13 cellular contexts compared by ENCODE assay signal in the genomic region with DNA sequence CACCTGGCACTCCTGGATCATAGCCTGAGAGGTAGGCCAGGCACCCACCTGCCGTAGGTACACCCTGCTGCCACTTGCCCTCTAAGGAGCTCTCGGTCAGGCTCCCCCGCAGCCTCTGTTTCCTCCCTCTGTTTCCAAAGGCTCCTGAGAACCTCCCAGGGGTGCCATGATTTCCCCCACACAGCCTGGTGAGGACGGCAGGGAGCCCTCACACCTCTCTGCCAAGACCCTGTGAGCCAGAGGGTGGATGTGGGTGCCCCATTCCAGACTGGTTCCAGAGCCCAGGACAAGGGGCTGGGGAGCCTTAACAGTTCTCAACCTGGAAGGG. TPM values are rescaled to one million over a fixed set of nuclear protein-coding genes. Genes with fewer than 3 reads are reported as not detected.
DNase-seq lines count a peak whose midpoint lies in the region; ATAC-seq and TF ChIP-seq lines count a peak whose summit lies in the region.
"Had no signal": no experiment of that assay in that cellular context is flagged by ENCODE, and none has a peak within 500 bp of the region (broad histone marks: within the 10 kb centered on the region; RNA-seq: fewer than 3 reads in every experiment).

No MANE protein-coding gene starts in this region.

- H3K9me3 Mint-ChIP-seq in CD4-positive, CD25-positive, alpha-beta regulatory T cell, result no peaks in the 10 kb centered on the region
- no peaks in the 10 kb centered on the region for H3K9me3 Mint-ChIP-seq in activated T-helper 17 cell treated with anti-CD3 and anti-CD28 coated beads, Interleukin-2, amount 50 U/mL, for 72 hours
- H3K9me3 Mint-ChIP-seq in mesothelial cell of epicardium (no peaks in the 10 kb centered on the region), Calu3 (ENCODE audit: low read depth, unreplicated experiment) (no peaks in the 10 kb centered on the region)

- H4K20me1 ChIP-seq in BLaER1, result peaks cover 14% of the 10 kb centered on the region

- no peak for ATAC-seq in CD4-positive, CD25-positive, alpha-beta regulatory T cell (ENCODE audit: low read depth in 2 of 2)
- no peak for ATAC-seq in activated T-helper 17 cell treated with anti-CD3 and anti-CD28 coated beads, Interleukin-2, amount 50 U/mL, for 72 hours (replicated peaks)
- no peak for ATAC-seq in GM21717 (IDR thresholded peaks at IDR 0.05; ENCODE audit: unreplicated experiment)
- ATAC-seq in GM21381 (IDR thresholded peaks at IDR 0.05; ENCODE audit: unreplicated experiment), result no peak

- H3K9ac ChIP-seq in BLaER1, result no peak overlapping the region

- no peaks in the 10 kb centered on the region for H3K36me3 Mint-ChIP-seq in CD4-positive, CD25-positive, alpha-beta regulatory T cell
- no peaks in the 10 kb centered on the region for H3K36me3 Mint-ChIP-seq in activated T-helper 17 cell treated with anti-CD3 and anti-CD28 coated beads, Interleukin-2, amount 50 U/mL, for 72 hours (ENCODE audit: low read depth)
- H3K36me3 Mint-ChIP-seq in mesothelial cell of epicardium, result no peaks in the 10 kb centered on the region
- H3K36me3 Mint-ChIP-seq in Calu3 (ENCODE audit: insufficient read depth, unreplicated experiment), result peaks cover 6% of the 10 kb centered on the region

- intact Hi-C loops in Calu3 (cut with micrococcal nuclease; ENCODE audit: unreplicated experiment), result no loop called here

- H3K27ac ChIP-seq in BLaER1, result no peak overlapping the region
- no peak overlapping the region for H3K27ac ChIP-seq in CD4-positive, CD25-positive, alpha-beta regulatory T cell (ENCODE audit: insufficient read depth, low read length, poor library complexity, severe bottlenecking)
- H3K27ac ChIP-seq: cardiac muscle cell had no signal

- no peak for TF ChIP-seq CTCF in mesothelial cell of epicardium (IDR thresholded peaks at IDR 0.05; ENCODE audit: unreplicated experiment)
- TF ChIP-seq CTCF in Calu3 (IDR thresholded peaks at IDR 0.05; ENCODE audit: unreplicated experiment), result no peak

- peaks cover 32% of the 10 kb centered on the region for H3K27me3 Mint-ChIP-seq in CD4-positive, CD25-positive, alpha-beta regulatory T cell
- H3K27me3 Mint-ChIP-seq in activated T-helper 17 cell treated with anti-CD3 and anti-CD28 coated beads, Interleukin-2, amount 50 U/mL, for 72 hours, result no peaks in the 10 kb centered on the region
- peaks cover 74% of the 10 kb centered on the region for H3K27me3 Mint-ChIP-seq in mesothelial cell of epicardium (ENCODE audit: low read depth)
- peaks cover 48% of the 10 kb centered on the region for H3K27me3 Mint-ChIP-seq in Calu3 (ENCODE audit: unreplicated experiment)

- no TSS peak for BruUV-seq in Calu3 (replicated peaks; lab: Mats Ljungman, UMichigan)

- CTCF ChIA-PET in Calu3 (lab: Charles Lee), result no interaction called here

- peak overlapping the region in 3 of 4 donors; percentile 76 to 98 (median 83) for H3K4me3 Mint-ChIP-seq in CD4-positive, CD25-positive, alpha-beta regulatory T cell
- H3K4me3 Mint-ChIP-seq in activated T-helper 17 cell treated with anti-CD3 and anti-CD28 coated beads, Interleukin-2, amount 50 U/mL, for 72 hours, result peak overlapping the region; percentile 93
- H3K4me3 Mint-ChIP-seq in mesothelial cell of epicardium (peak overlapping the region; percentile 97), Calu3 (ENCODE audit: low read depth, unreplicated experiment) (no peak overlapping the region)

- no peak overlapping the region for H3K27ac Mint-ChIP-seq in CD4-positive, CD25-positive, alpha-beta regulatory T cell
- no peak overlapping the region for H3K27ac Mint-ChIP-seq in activated T-helper 17 cell treated with anti-CD3 and anti-CD28 coated beads, Interleukin-2, amount 50 U/mL, for 72 hours
- H3K27ac Mint-ChIP-seq in mesothelial cell of epicardium, result no peak overlapping the region
- H3K27ac Mint-ChIP-seq in Calu3 (ENCODE audit: unreplicated experiment), result no peak overlapping the region

- H3K9me3 ChIP-seq in BLaER1, result no peaks in the 10 kb centered on the region
- H3K9me3 ChIP-seq in CD4-positive, CD25-positive, alpha-beta regulatory T cell (ENCODE audit: control insufficient read depth in 2 of 2, low read length in 2 of 2), result no peaks in the 10 kb centered on the region

- H3K36me3 ChIP-seq in BLaER1, result no peaks in the 10 kb centered on the region
- no peaks in the 10 kb centered on the region for H3K36me3 ChIP-seq in CD4-positive, CD25-positive, alpha-beta regulatory T cell (ENCODE audit: control insufficient read depth, insufficient read depth, low read length)
- H3K36me3 ChIP-seq: cardiac muscle cell had no signal

- H3K27me3 ChIP-seq in BLaER1, result peaks cover 40% of the 10 kb centered on the region
- H3K27me3 ChIP-seq in CD4-positive, CD25-positive, alpha-beta regulatory T cell (ENCODE audit: control insufficient read depth, insufficient read depth, low read length), result no peaks in the 10 kb centered on the region

- H3K4me1 ChIP-seq in BLaER1, result peaks cover 77% of the 10 kb centered on the region
- peaks cover 26% of the 10 kb centered on the region for H3K4me1 ChIP-seq in CD4-positive, CD25-positive, alpha-beta regulatory T cell (ENCODE audit: control insufficient read depth, insufficient read depth, low read length, poor library complexity, severe bottlenecking)

- H3K4me3 ChIP-seq in BLaER1, result 0 out of 2 replicates have a peak overlapping the region, but pooled peaks have one; percentile 75
- no peak overlapping the region for H3K4me3 ChIP-seq in CD4-positive, CD25-positive, alpha-beta regulatory T cell (ENCODE audit: low read depth, low read length)

- H3K4me1 Mint-ChIP-seq in CD4-positive, CD25-positive, alpha-beta regulatory T cell, result peaks cover 0 to 24% (median 7%) of the 10 kb centered on the region in 4 donors
- peaks cover 9% of the 10 kb centered on the region for H3K4me1 Mint-ChIP-seq in activated T-helper 17 cell treated with anti-CD3 and anti-CD28 coated beads, Interleukin-2, amount 50 U/mL, for 72 hours
- H3K4me1 Mint-ChIP-seq in mesothelial cell of epicardium (peaks cover 9% of the 10 kb centered on the region), Calu3 (ENCODE audit: low read depth, unreplicated experiment) (no peaks in the 10 kb centered on the region)

- peak overlapping the region; percentile 100 for H3K4me2 ChIP-seq in BLaER1

- DNase-seq in CD4-positive, CD25-positive, alpha-beta regulatory T cell, result no peak
- no peak for DNase-seq in mesothelial cell of epicardium (ENCODE audit: low spot score in 2 of 2, unreplicated experiment in 2 of 2)
- DNase-seq in Calu3, result no peak
- DNase-seq in GDM1 (lab: John Stamatoyannopoulos, UW), result no peak
- DNase-seq: activated naive CD4-positive, alpha-beta T cell treated with Interleukin-2 at 50 U/mL for 16 hours; NCI-H2107; stimulated activated CD4-positive, alpha-beta T cell treated with anti-CD3 and anti-CD28 coated beads, Interleukin-2, amount 100 ng/mL, for 24 hours; stimulated activated CD8-positive, alpha-beta memory T cell treated with anti-CD3 and anti-CD28 coated beads, Interleukin-4, amount 100 ng/mL, for 48 hours had no signal

RNA-seq across cellular contexts. Expression of a gene that starts 1.6 kb away (rescaled TPM):
- 2.0 TPM for total RNA-seq in CD4-positive, CD25-positive, alpha-beta regulatory T cell
- polyA plus RNA-seq in CD4-positive, CD25-positive, alpha-beta regulatory T cell, result 1 to 10 TPM in 3 of 4 donors, under 1 TPM in 1; 0.88 to 1.5 (median 1.1) TPM
- under 1 TPM; 0.53 to 0.82 TPM for total RNA-seq in activated T-helper 17 cell treated with anti-CD3 and anti-CD28 coated beads, Interleukin-2, amount 50 U/mL, for 72 hours
- total RNA-seq in mesothelial cell of epicardium (2.7 to 3.5 TPM (median 3.1 TPM) in 3 replicates), Calu3 (2022) (1.0 and 1.2 TPM in 2 replicates)

RNA-seq across cellular contexts. Expression of a gene that starts 38.9 kb away (rescaled TPM):
- 125 TPM for total RNA-seq in CD4-positive, CD25-positive, alpha-beta regulatory T cell
- 10 to 100 TPM; 10.6 to 21.1 (median 15.3) TPM for polyA plus RNA-seq in CD4-positive, CD25-positive, alpha-beta regulatory T cell
- total RNA-seq in activated T-helper 17 cell treated with anti-CD3 and anti-CD28 coated beads, Interleukin-2, amount 50 U/mL, for 72 hours, result 10 to 100 TPM; 23.1 to 37.4 TPM
- total RNA-seq in mesothelial cell of epicardium (22.0 to 24.0 TPM (median 23.2 TPM) in 3 replicates), Calu3 (2022) (7.8 and 10.8 TPM in 2 replicates)
